Comparison of ENCODE assay signal across 33 cellular contexts in the genomic region with DNA sequence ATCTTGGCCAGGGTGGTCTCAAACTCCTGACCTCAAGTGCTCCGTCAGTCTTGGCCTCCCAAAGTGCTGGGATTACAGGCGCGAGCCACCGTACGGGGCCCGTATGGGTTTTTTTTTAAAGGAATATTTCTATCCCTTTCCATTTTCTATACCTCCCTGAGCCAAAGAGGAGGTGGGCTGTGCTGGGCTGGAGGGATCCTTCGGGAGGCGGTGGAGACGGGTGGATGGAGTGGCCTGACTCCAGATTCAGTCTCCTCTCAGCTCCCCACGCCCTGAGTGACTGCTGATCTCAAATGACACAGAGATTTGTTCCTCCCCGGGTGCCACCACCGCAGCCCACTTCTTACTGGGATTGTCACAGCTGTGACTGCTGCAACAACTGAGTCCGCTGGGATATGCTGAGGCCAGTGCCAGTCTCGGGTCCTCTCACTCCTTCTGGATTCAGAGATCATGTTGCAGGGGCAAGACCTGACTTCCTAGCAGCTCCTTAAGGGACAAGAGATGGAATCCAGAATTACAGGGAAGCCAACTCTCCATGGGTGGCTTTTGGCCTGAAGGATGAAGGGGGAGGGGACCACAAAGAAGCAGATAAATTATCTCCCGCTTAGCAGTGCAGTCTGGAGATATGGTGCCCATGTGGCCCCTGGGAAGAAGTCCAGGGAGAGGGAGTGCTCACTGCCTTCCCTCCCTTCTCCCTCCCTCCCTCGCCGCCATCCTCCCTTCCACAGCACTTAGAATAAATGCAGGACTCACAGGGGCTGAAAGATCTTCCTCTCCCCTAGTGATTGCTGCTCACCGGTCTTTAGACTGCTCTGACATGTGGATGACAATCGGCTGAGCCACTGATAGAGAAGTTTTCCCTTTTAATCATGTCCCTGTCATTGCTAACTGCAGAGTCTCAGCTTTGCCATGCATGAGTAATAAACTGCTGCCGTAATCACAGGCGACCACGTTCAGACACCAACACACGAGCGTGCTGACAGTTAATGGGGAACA. TPM values are rescaled to one million over a fixed set of nuclear protein-coding genes. Genes with fewer than 3 reads are reported as not detected.
A peak's percentile ranks its signal among the peaks of the same experiment; 100 is the strongest.
DNase-seq lines count a peak whose midpoint lies in the region; ATAC-seq and TF ChIP-seq lines count a peak whose summit lies in the region.
"Had no signal": no experiment of that assay in that cellular context is flagged by ENCODE, and none has a peak within 500 bp of the region (broad histone marks: within the 10 kb centered on the region; RNA-seq: fewer than 3 reads in every experiment).

No MANE protein-coding gene starts in this region.

- peak overlapping the region; percentile 72 for H3K4me3 Mint-ChIP-seq in type B pancreatic cell
- H3K4me3 Mint-ChIP-seq: activated CD4-positive, alpha-beta T cell treated with anti-CD3 and anti-CD28 coated beads, Interleukin-2, amount 10 ng/mL, durations not matched to agents 7 days and 5 days; IgD-negative memory B cell; stimulated activated naive CD8-positive, alpha-beta T cell treated with anti-CD3 and anti-CD28 coated beads, Interleukin-15, amount 100 ng/mL, for 72 hours had no signal

- no peak for TF ChIP-seq POLR2A in gastrocnemius medialis (IDR thresholded peaks at IDR 0.05)

- peak overlapping the region; percentile 30 for H3K9ac ChIP-seq in neural cell (ENCODE audit: low read length)

- H3K79me2 ChIP-seq in neural cell (replicated peaks; ENCODE audit: insufficient read depth, low read length) = no peaks in the 10 kb centered on the region

- H3K9me3 Mint-ChIP-seq in type B pancreatic cell = peaks cover 8% of the 10 kb centered on the region

- peaks cover 5% of the 10 kb centered on the region for H3K27me3 Mint-ChIP-seq in type B pancreatic cell
- H3K27me3 Mint-ChIP-seq: activated CD4-positive, alpha-beta T cell treated with anti-CD3 and anti-CD28 coated beads, Interleukin-2, amount 10 ng/mL, durations not matched to agents 7 days and 5 days; CD4-positive, CD25-positive, alpha-beta regulatory T cell; IgD-negative memory B cell; stimulated activated naive CD8-positive, alpha-beta T cell treated with anti-CD3 and anti-CD28 coated beads, Interleukin-15, amount 100 ng/mL, for 72 hours had no signal

- peak overlapping the region; percentile 66 for H3K4me2 ChIP-seq in neural cell (ENCODE audit: low read length)

- H3K9me2 ChIP-seq in neural cell (ENCODE audit: insufficient read depth, low read length) = no peaks in the 10 kb centered on the region

- H4K20me1 ChIP-seq in neural cell (ENCODE audit: insufficient read depth) = no peaks in the 10 kb centered on the region

- peak; percentile 75 for ATAC-seq in Right ventricle myocardium superior (ENCODE audit: poor library complexity)
- ATAC-seq in left ventricle myocardium superior = peak; percentile 77
- no peak for ATAC-seq in gastrocnemius medialis
- no peak for ATAC-seq in foreskin keratinocyte
- ATAC-seq in GM21447 (IDR thresholded peaks at IDR 0.05; ENCODE audit: unreplicated experiment) = no peak
- ATAC-seq: stimulated activated naive CD8-positive, alpha-beta T cell treated with anti-CD3 and anti-CD28 coated beads, Interleukin-15, amount 100 ng/mL, for 72 hours had no signal

- no peak for DNase-seq in Right ventricle myocardium superior
- DNase-seq in cardiac septum (ENCODE audit: low spot score) = no peak
- DNase-seq in left ventricle myocardium superior = no peak
- no peak for DNase-seq in type B pancreatic cell (ENCODE audit: extremely low spot score, unreplicated experiment)
- no peak for DNase-seq in gastrocnemius medialis
- no peak for DNase-seq in foreskin keratinocyte
- DNase-seq: activated CD4-positive, alpha-beta T cell treated with anti-CD3 and anti-CD28 coated beads, Interleukin-2, amount 10 ng/mL, durations not matched to agents 7 days and 5 days; activated naive CD4-positive, alpha-beta T cell; activated T-cell treated with anti-CD3 and anti-CD28 coated beads, Interleukin-2, amount 50 U/mL, for 48 hours; amniotic stem cell; CD4-positive, CD25-positive, alpha-beta regulatory T cell; foreskin melanocyte; NCI-H1092 treated with DMSO at 0.1 percent for 48 hours; NCI-H187; NCI-H2171 treated with DMSO at 0.1 percent for 48 hours; NCI-H510A treated with DMSO at 0.1 percent for 48 hours; NK-92 treated with Interleukin-12 subunit alpha and Interleukin-12 subunit beta, amount 100 ng/mL, for 24 hours; SIG-M5; stimulated activated naive CD8-positive, alpha-beta T cell treated with anti-CD3 and anti-CD28 coated beads, Interleukin-15, amount 100 ng/mL, for 72 hours; SW 1271; T-helper 9 cell; tibial artery had no signal

- no peaks in the 10 kb centered on the region for H3K27me3 ChIP-seq in neural cell (ENCODE audit: insufficient read depth, low read depth, low read length)
- no peaks in the 10 kb centered on the region for H3K27me3 ChIP-seq in gastrocnemius medialis
- no peaks in the 10 kb centered on the region for H3K27me3 ChIP-seq in foreskin keratinocyte
- H3K27me3 ChIP-seq: esophagus muscularis mucosa, neutrophil, tibial artery had no signal

- H3K9me3 ChIP-seq in neural cell (ENCODE audit: low read length) (no peaks in the 10 kb centered on the region), gastrocnemius medialis (no peaks in the 10 kb centered on the region)
- H3K9me3 ChIP-seq: esophagus muscularis mucosa, neutrophil, prostate gland, tibial artery had no signal

- H3K36me3 ChIP-seq in neural cell (ENCODE audit: insufficient read depth, low read length) = no peaks in the 10 kb centered on the region
- H3K36me3 ChIP-seq in gastrocnemius medialis = no peaks in the 10 kb centered on the region
- H3K36me3 ChIP-seq: neutrophil, prostate gland, tibial artery had no signal

- H3K27ac Mint-ChIP-seq in type B pancreatic cell = peak overlapping the region; percentile 55
- H3K27ac Mint-ChIP-seq: activated CD4-positive, alpha-beta T cell treated with anti-CD3 and anti-CD28 coated beads, Interleukin-2, amount 10 ng/mL, durations not matched to agents 7 days and 5 days; CD4-positive, CD25-positive, alpha-beta regulatory T cell; IgD-negative memory B cell; stimulated activated naive CD8-positive, alpha-beta T cell treated with anti-CD3 and anti-CD28 coated beads, Interleukin-15, amount 100 ng/mL, for 72 hours had no signal

- intact Hi-C loops in Right ventricle myocardium superior (cut with DNase I) (no loop called here), cardiac septum (cut with DNase I) (no loop called here), left ventricle myocardium superior (cut with micrococcal nuclease) (no loop called here), gastrocnemius medialis (cut with DNase I; ENCODE audit: low total_unique reads) (no loop called here)

- H3K36me3 Mint-ChIP-seq in type B pancreatic cell = peaks cover 25% of the 10 kb centered on the region
- H3K36me3 Mint-ChIP-seq: CD4-positive, CD25-positive, alpha-beta regulatory T cell; IgD-negative memory B cell had no signal

- no peak for TF ChIP-seq CTCF in neural cell (IDR thresholded peaks at IDR 0.05; ENCODE audit: poor library complexity, severe bottlenecking)
- TF ChIP-seq CTCF in type B pancreatic cell (conservative IDR thresholded peaks at IDR 0.05) = no peak
- no peak for TF ChIP-seq CTCF in gastrocnemius medialis (IDR thresholded peaks at IDR 0.05 in 4 of 5, conservative IDR thresholded peaks at IDR 0.05 in 1 of 5)
- no peak for TF ChIP-seq CTCF in foreskin keratinocyte (conservative IDR thresholded peaks at IDR 0.05)

- TF ChIP-seq RAD21 in neural cell (conservative IDR thresholded peaks at IDR 0.05) = no peak

- in situ Hi-C loops in gastrocnemius medialis (cut with MboI; ENCODE audit: low sequenced_read_pairs in 4 of 4) = no loop called here

- peak; percentile 89 for TF ChIP-seq EP300 in neural cell (conservative IDR thresholded peaks at IDR 0.05; ENCODE audit: poor library complexity, severe bottlenecking)

- H2AFZ ChIP-seq in neural cell (ENCODE audit: low read depth, low read length) = no peak overlapping the region

- peaks cover 14% of the 10 kb centered on the region for H3K4me1 Mint-ChIP-seq in type B pancreatic cell (ENCODE audit: unreplicated experiment)
- H3K4me1 Mint-ChIP-seq: activated CD4-positive, alpha-beta T cell treated with anti-CD3 and anti-CD28 coated beads, Interleukin-2, amount 10 ng/mL, durations not matched to agents 7 days and 5 days; CD4-positive, CD25-positive, alpha-beta regulatory T cell; IgD-negative memory B cell; stimulated activated naive CD8-positive, alpha-beta T cell treated with anti-CD3 and anti-CD28 coated beads, Interleukin-15, amount 100 ng/mL, for 72 hours had no signal

- no peaks in the 10 kb centered on the region for H3F3A ChIP-seq in neural cell (ENCODE audit: insufficient read depth, low read length, poor library complexity, severe bottlenecking)

- no peaks in the 10 kb centered on the region for H3K4me1 ChIP-seq in gastrocnemius medialis
- H3K4me1 ChIP-seq in foreskin keratinocyte = no peaks in the 10 kb centered on the region
- H3K4me1 ChIP-seq: prostate gland had no signal

- H3K4me3 ChIP-seq in neural cell (ENCODE audit: low read length) (peak overlapping the region; percentile 56), gastrocnemius medialis (no peak overlapping the region)
- H3K4me3 ChIP-seq: coronary artery, esophagus muscularis mucosa, lung, prostate gland, tibial artery had no signal

- peak overlapping the region; percentile 68 for H3K27ac ChIP-seq in neural cell (ENCODE audit: low read length)
- no peak overlapping the region for H3K27ac ChIP-seq in gastrocnemius medialis
- no peak overlapping the region for H3K27ac ChIP-seq in foreskin keratinocyte
- H3K27ac ChIP-seq: coronary artery, neutrophil, prostate gland had no signal

TF ChIP-seq in neural cell, 6 proteins besides CTCF, POLR2A, EP300 and RAD21 (continues in another document):
- no peak for TF ChIP-seq EZH2 (IDR thresholded peaks at IDR 0.05; ENCODE audit: borderline replicate concordance, insufficient read depth, low read length, poor library complexity, severe bottlenecking)

RNA-seq across cellular contexts. Expression of gene GALNT17, which starts 14.3 kb away (rescaled TPM):
- total RNA-seq in Right ventricle myocardium superior = 72.1 TPM
- 60.6 TPM for total RNA-seq in cardiac septum
- 57.9 TPM for total RNA-seq in left ventricle myocardium superior
- 15.7 and 17.6 TPM in 2 replicates for polyA plus RNA-seq in neural cell
- polyA minus RNA-seq in neural cell = 37.2 and 41.6 TPM in 2 replicates
- total RNA-seq in type B pancreatic cell (ENCODE audit: low replicate concordance) = 20.2 and 21.9 TPM in 2 replicates
- total RNA-seq in gastrocnemius medialis = 10 to 100 TPM in 3 of 4 donors, 1 to 10 TPM in 1; 1.9 to 13.0 (median 12.3) TPM
- not detected in 2 replicates for total RNA-seq in foreskin keratinocyte
- not detected in 2 replicates for polyA plus RNA-seq in foreskin keratinocyte
- total RNA-seq: A172; activated CD4-positive, alpha-beta T cell treated with anti-CD3 and anti-CD28 coated beads, Interleukin-2, amount 10 ng/mL, durations not matched to agents 7 days and 5 days; bronchial epithelial cell; CD4-positive, CD25-positive, alpha-beta regulatory T cell had no signal
- polyA plus RNA-seq: CD4-positive, CD25-positive, alpha-beta regulatory T cell; IgD-negative memory B cell; keratinocyte had no signal

Comparison
In these comparisons a context has a peak if more than half of its experiments do, and no peak if none do; other contexts are left out.
1. ATAC-seq: peak in Right ventricle myocardium superior (single experiment) and left ventricle myocardium superior (single experiment); none in gastrocnemius medialis (0 of 2), foreskin keratinocyte (single experiment) and GM21447 (single experiment).